ENCODE assay signal across 16 cellular contexts in the genomic region with DNA sequence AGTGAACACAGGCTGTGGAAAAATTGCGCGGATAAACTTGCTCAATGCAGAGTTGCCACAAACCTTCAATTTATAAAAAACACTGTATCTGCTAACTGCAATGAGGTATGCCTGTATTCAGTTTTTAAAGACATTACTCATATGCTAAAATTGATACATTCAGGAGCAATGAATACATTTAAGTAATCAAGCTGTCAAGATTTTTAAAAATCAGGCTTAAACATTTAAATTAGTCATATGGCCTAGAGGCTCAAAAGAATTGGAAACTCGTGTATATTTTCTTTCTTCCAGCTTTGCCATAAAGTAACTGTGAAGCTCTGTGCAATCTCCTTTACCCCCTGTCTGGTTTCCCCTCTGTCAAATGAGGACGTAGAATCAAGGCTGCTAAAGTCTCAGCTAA. TPM values are rescaled to one million over a fixed set of nuclear protein-coding genes. Genes with fewer than 3 reads are reported as not detected.
DNase-seq lines count a peak whose midpoint lies in the region; ATAC-seq lines count a peak whose summit lies in the region.
"Had no signal": no experiment of that assay in that cellular context is flagged by ENCODE, and none has a peak within 500 bp of the region (broad histone marks: within the 10 kb centered on the region; RNA-seq: fewer than 3 reads in every experiment).

No MANE protein-coding gene starts in this region.

- POLR2A ChIA-PET in CD8-positive, alpha-beta memory T cell (lab: Charles Lee) = interaction anchor here (0.6 to 1.5 kb wide), 3 partner anchors 10 to 184 kb away, joined by 3 to 5 read pairs (median 3); no protein-coding TSS in a partner anchor
- POLR2A ChIA-PET in naive thymus-derived CD8-positive, alpha-beta T cell (lab: Charles Lee) = interaction anchor here (0.6 to 1.3 kb wide), 3 partner anchors 11 to 18 kb away, joined by 3 to 4 read pairs (median 3); no protein-coding TSS in a partner anchor

- H3K27me3 ChIP-seq in CD8-positive, alpha-beta memory T cell (ENCODE audit: insufficient read depth, low read length, poor library complexity, severe bottlenecking) = no peaks in the 10 kb centered on the region
- H3K27me3 ChIP-seq: neural progenitor cell, thyroid gland had no signal

- no peaks in the 10 kb centered on the region for H3K9me3 Mint-ChIP-seq in CD8-positive, alpha-beta memory T cell
- no peaks in the 10 kb centered on the region for H3K9me3 Mint-ChIP-seq in activated naive CD4-positive, alpha-beta T cell treated with anti-CD3 and anti-CD28 coated beads, Interleukin-2, amount 50 U/mL, for 72 hours
- H3K9me3 Mint-ChIP-seq in naive thymus-derived CD8-positive, alpha-beta T cell = no peaks in the 10 kb centered on the region

- H3K36me3 Mint-ChIP-seq in CD8-positive, alpha-beta memory T cell = peaks cover 0 to 33% (median 7%) of the 10 kb centered on the region in 3 donors
- peaks cover 16 to 29% of the 10 kb centered on the region in 2 donors for H3K36me3 Mint-ChIP-seq in activated naive CD4-positive, alpha-beta T cell treated with anti-CD3 and anti-CD28 coated beads, Interleukin-2, amount 50 U/mL, for 72 hours
- peaks cover 4 to 34% (median 12%) of the 10 kb centered on the region in 3 donors for H3K36me3 Mint-ChIP-seq in naive thymus-derived CD8-positive, alpha-beta T cell

- peak overlapping the region; percentile 87 to 99 (median 90) for H3K27ac Mint-ChIP-seq in CD8-positive, alpha-beta memory T cell
- peak overlapping the region; percentile 75 to 85 for H3K27ac Mint-ChIP-seq in activated naive CD4-positive, alpha-beta T cell treated with anti-CD3 and anti-CD28 coated beads, Interleukin-2, amount 50 U/mL, for 72 hours
- peak overlapping the region; percentile 88 to 97 (median 94) for H3K27ac Mint-ChIP-seq in naive thymus-derived CD8-positive, alpha-beta T cell
- H3K27ac Mint-ChIP-seq: neural progenitor cell had no signal

- no peaks in the 10 kb centered on the region for H3K27me3 Mint-ChIP-seq in CD8-positive, alpha-beta memory T cell
- no peaks in the 10 kb centered on the region for H3K27me3 Mint-ChIP-seq in naive thymus-derived CD8-positive, alpha-beta T cell

- no peak for DNase-seq in CD8-positive, alpha-beta memory T cell
- peak; percentile 3 for DNase-seq in HCEC 1CT
- no peak for DNase-seq in activated naive CD4-positive, alpha-beta T cell treated with anti-CD3 and anti-CD28 coated beads, Interleukin-2, amount 50 U/mL, for 72 hours (ENCODE audit: low spot score in 2 of 2)
- DNase-seq in naive thymus-derived CD8-positive, alpha-beta T cell = no peak
- DNase-seq in NCI-H1105 (lab: John Stamatoyannopoulos, UW) = no peak
- DNase-seq in D341Med (ENCODE audit: low spot score) = no peak
- no peak for DNase-seq in NCI-H82 (lab: John Stamatoyannopoulos, UW)
- DNase-seq: C1 segment of cervical spinal cord, DMS79 treated with DMSO at 0.1 percent for 48 hours, head of caudate nucleus, NCI-H187 treated with DMSO at 0.1 percent for 48 hours, NCI-H524 treated with DMSO at 0.1 percent for 48 hours, right cardiac atrium, SK-N-SH, thyroid gland had no signal

- peaks cover 60 to 80% (median 68%) of the 10 kb centered on the region in 3 donors for H3K4me1 Mint-ChIP-seq in CD8-positive, alpha-beta memory T cell
- H3K4me1 Mint-ChIP-seq in naive thymus-derived CD8-positive, alpha-beta T cell = peaks cover 33 to 79% (median 60%) of the 10 kb centered on the region in 4 donors

- no peak for ATAC-seq in activated naive CD4-positive, alpha-beta T cell treated with anti-CD3 and anti-CD28 coated beads, Interleukin-2, amount 50 U/mL, for 72 hours
- ATAC-seq in naive thymus-derived CD8-positive, alpha-beta T cell = no peak
- ATAC-seq: right cardiac atrium had no signal

- H3K27ac ChIP-seq in CD8-positive, alpha-beta memory T cell (ENCODE audit: low read depth, low read length) = no peak overlapping the region
- H3K27ac ChIP-seq: neural progenitor cell, thyroid gland had no signal

- peak overlapping the region; percentile 2 for H3K4me3 ChIP-seq in CD8-positive, alpha-beta memory T cell (ENCODE audit: low read length)
- H3K4me3 ChIP-seq: neural progenitor cell, thyroid gland had no signal

- H3K4me1 ChIP-seq in CD8-positive, alpha-beta memory T cell (ENCODE audit: insufficient read depth, low read length) = peaks cover 73% of the 10 kb centered on the region

- H3K4me3 Mint-ChIP-seq in CD8-positive, alpha-beta memory T cell = peak overlapping the region; percentile 78 to 94 (median 82)
- peak overlapping the region; percentile 76 to 98 (median 84) for H3K4me3 Mint-ChIP-seq in naive thymus-derived CD8-positive, alpha-beta T cell
- H3K4me3 Mint-ChIP-seq: neural progenitor cell had no signal

- peaks cover 4% of the 10 kb centered on the region for H3K36me3 ChIP-seq in CD8-positive, alpha-beta memory T cell (ENCODE audit: insufficient read depth, low read length)
- H3K36me3 ChIP-seq: neural progenitor cell, thyroid gland had no signal

- CTCF ChIA-PET in CD8-positive, alpha-beta memory T cell (lab: Charles Lee) = interaction anchor here (1.2 kb wide), 1 partner anchor 12 kb away, joined by 3 read pairs; no protein-coding TSS in a partner anchor

- no peaks in the 10 kb centered on the region for H3K9me3 ChIP-seq in CD8-positive, alpha-beta memory T cell (ENCODE audit: low read length)
- H3K9me3 ChIP-seq: SK-N-SH, thyroid gland had no signal

RNA-seq across cellular contexts. Expression of a gene that starts 4.1 kb away (rescaled TPM):
- 10 to 100 TPM; 42.3 to 50.8 TPM for total RNA-seq in CD8-positive, alpha-beta memory T cell
- polyA plus RNA-seq in CD8-positive, alpha-beta memory T cell = 104 TPM
- 10 to 100 TPM; 53.3 to 76.5 TPM for total RNA-seq in activated naive CD4-positive, alpha-beta T cell treated with anti-CD3 and anti-CD28 coated beads, Interleukin-2, amount 50 U/mL, for 72 hours
- 100 to 1,000 TPM; 142 to 149 TPM for total RNA-seq in naive thymus-derived CD8-positive, alpha-beta T cell
- 10 to 100 TPM; 71.8 to 91.8 (median 87.2) TPM for polyA plus RNA-seq in naive thymus-derived CD8-positive, alpha-beta T cell

RNA-seq across cellular contexts. Expression of a gene that starts 38.2 kb away (rescaled TPM):
- 10 to 100 TPM; 36.0 to 41.0 TPM for total RNA-seq in CD8-positive, alpha-beta memory T cell
- 14.7 TPM for polyA plus RNA-seq in CD8-positive, alpha-beta memory T cell
- total RNA-seq in activated naive CD4-positive, alpha-beta T cell treated with anti-CD3 and anti-CD28 coated beads, Interleukin-2, amount 50 U/mL, for 72 hours = 10 to 100 TPM; 25.0 to 45.2 TPM
- total RNA-seq in naive thymus-derived CD8-positive, alpha-beta T cell = 10 to 100 TPM; 30.3 to 33.6 TPM
- polyA plus RNA-seq in naive thymus-derived CD8-positive, alpha-beta T cell = 10 to 100 TPM; 12.6 to 13.1 (median 12.7) TPM
